Comparison of ENCODE assay signal across 27 cellular contexts in genomic region chr16:4208529-4208835, GRCh38. TPM values are rescaled to one million over a fixed set of nuclear protein-coding genes. Genes with fewer than 3 reads are reported as not detected.
DNase-seq lines count a peak whose midpoint lies in the region; ATAC-seq, FAIRE-seq and TF ChIP-seq lines count a peak whose summit lies in the region.
"Had no signal": no experiment of that assay in that cellular context is flagged by ENCODE, and none has a peak within 500 bp of the region (broad histone marks: within the 10 kb centered on the region; RNA-seq: fewer than 3 reads in every experiment).

No MANE protein-coding gene starts in this region.

- H3K4me3 ChIP-seq in heart left ventricle (no peak overlapping the region), WERI-Rb-1 (ENCODE audit: low read depth, low read length) (no peak overlapping the region), thyroid gland (replicated peaks in 1 of 3) (no peak overlapping the region)
- H3K4me3 ChIP-seq: PC-9 had no signal

- H3K4me1 ChIP-seq in heart left ventricle: peaks cover 5 to 85% (median 43%) of the 10 kb centered on the region in 12 donors
- peaks cover 15 to 50% of the 10 kb centered on the region in 2 donors for H3K4me1 ChIP-seq in thyroid gland

- H3K27me3 ChIP-seq in heart left ventricle: no peaks in the 10 kb centered on the region
- H3K27me3 ChIP-seq in WERI-Rb-1 (ENCODE audit: insufficient read depth, low read depth, severe bottlenecking): no peaks in the 10 kb centered on the region
- no peaks in the 10 kb centered on the region for H3K27me3 ChIP-seq in thyroid gland

- DNase-seq in heart left ventricle (peak in 1 of 5 donors; percentile 23), Right ventricle myocardium inferior (ENCODE audit: missing footprints) (no peak), D721Med (ENCODE audit: insufficient read length, low spot score) (peak; percentile 92), WERI-Rb-1 (peak; percentile 88), nephron progenitor cell (no peak), thyroid gland (no peak), NCI-H1930 (lab: John Stamatoyannopoulos, UW) (no peak), HuH-7 (ENCODE audit: low spot score) (no peak)
- DNase-seq: Calu3; CD8-positive, alpha-beta memory T cell; DMS53; EL; GF-D8; Karpas-422; NCI-H1694; NCI-H2081 treated with DMSO at 0.1 percent for 48 hours; NCI-H2171 treated with DMSO at 0.1 percent for 48 hours; NCI-H446; NCI-H69; PC-9; RPMI8226 had no signal

- H3K27ac ChIP-seq in heart left ventricle (peak overlapping the region; percentile 41 to 96 (median 70)), WERI-Rb-1 (peak overlapping the region; percentile 73), thyroid gland (peak overlapping the region in 1 of 3 donors; percentile 64)
- H3K27ac ChIP-seq: C4-2B, PC-9 had no signal

- H3K4me3 Mint-ChIP-seq in nephron progenitor cell: no peak overlapping the region
- H3K4me3 Mint-ChIP-seq: IgD-negative memory B cell had no signal

- H3K4me1 Mint-ChIP-seq in nephron progenitor cell: peaks cover 39% of the 10 kb centered on the region

- H3K36me3 ChIP-seq in heart left ventricle (peaks cover 0 to 17% (median 0%) of the 10 kb centered on the region in 9 donors), WERI-Rb-1 (no peaks in the 10 kb centered on the region), thyroid gland (no peaks in the 10 kb centered on the region)

- FAIRE-seq in D721Med (lab: Jason Lieb, UNC): peak; percentile 81
- FAIRE-seq: HTR-8/SVneo had no signal

- no peak for ATAC-seq in heart left ventricle
- no peak for ATAC-seq in Right ventricle myocardium inferior

- 54 to 60% (median 56%) methylated on average over 4 of the region's 4 CpGs for WGBS in heart left ventricle, 4 donors
- WGBS in thyroid gland, 2 donors: 96 to 99% methylated on average over 4 of the region's 4 CpGs

- H3K9me3 ChIP-seq in heart left ventricle (no peaks in the 10 kb centered on the region), WERI-Rb-1 (ENCODE audit: severe bottlenecking) (no peaks in the 10 kb centered on the region), thyroid gland (no peaks in the 10 kb centered on the region)

- no peak for TF ChIP-seq CTCF in heart left ventricle (IDR thresholded peaks at IDR 0.05)
- no peak for TF ChIP-seq CTCF in D721Med (IDR thresholded peaks at IDR 0.05; ENCODE audit: insufficient read depth, missing control alignments)
- TF ChIP-seq CTCF in WERI-Rb-1 (IDR thresholded peaks at IDR 0.05; ENCODE audit: low read depth, low read length): no peak
- TF ChIP-seq CTCF in nephron progenitor cell (IDR thresholded peaks at IDR 0.05): no peak
- no peak for TF ChIP-seq CTCF in thyroid gland (IDR thresholded peaks at IDR 0.05)

- peaks cover 8% of the 10 kb centered on the region for H3K27me3 Mint-ChIP-seq in nephron progenitor cell (ENCODE audit: low read depth, poor library complexity)

- no peaks in the 10 kb centered on the region for H3K9me3 Mint-ChIP-seq in nephron progenitor cell
- H3K9me3 Mint-ChIP-seq: IgD-negative memory B cell had no signal

- TF ChIP-seq POLR2A in heart left ventricle (IDR thresholded peaks at IDR 0.05): no peak
- no peak for TF ChIP-seq POLR2A in thyroid gland (IDR thresholded peaks at IDR 0.05)

- intact Hi-C loops in heart left ventricle (cut with DNase I): loop anchor here in 5 of 10 donors (5.0 to 10.0 kb wide), 4 partner anchors 34 to 196 kb away; partner anchors contain the start of gene SRL (in 2 of the 5)
- intact Hi-C loops in Right ventricle myocardium inferior (cut with DNase I): loop anchor here (10.0 kb wide), 1 partner anchor 196 kb away; no protein-coding TSS in a partner anchor
- intact Hi-C loops in thyroid gland (cut with DNase I): loop anchor here (5.0 kb wide), 1 partner anchor 124 kb away; no protein-coding TSS in a partner anchor

- no peaks in the 10 kb centered on the region for H3K36me3 Mint-ChIP-seq in nephron progenitor cell (ENCODE audit: low read depth)
- H3K36me3 Mint-ChIP-seq: CD8-positive, alpha-beta memory T cell; IgD-negative memory B cell had no signal

- H3K27ac Mint-ChIP-seq in nephron progenitor cell: peak overlapping the region; percentile 70
- H3K27ac Mint-ChIP-seq: IgD-negative memory B cell had no signal

RNA-seq across cellular contexts. Expression of gene SRL, which starts 33.4 kb away (rescaled TPM):
- 100 to 1,000 TPM; 372 to 760 (median 534) TPM for total RNA-seq in heart left ventricle
- polyA plus RNA-seq in heart left ventricle: 100 to 1,000 TPM; 218 to 394 TPM
- 419 TPM for total RNA-seq in Right ventricle myocardium inferior
- 1 to 10 TPM in 1 of 4 donors, under 1 TPM in 3; 0.67 to 1.1 (median 0.84) TPM for total RNA-seq in thyroid gland
- total RNA-seq: A172; Calu3; CD8-positive, alpha-beta memory T cell; H4; M059J; PC-9 had no signal
- polyA plus RNA-seq: CD8-positive, alpha-beta memory T cell; IgD-negative memory B cell had no signal

Comparison
In these comparisons a context has a peak if more than half of its experiments do, and no peak if none do; other contexts are left out.
1. DNase-seq: peak in D721Med (single experiment) and WERI-Rb-1 (single experiment); none in Right ventricle myocardium inferior (single experiment), nephron progenitor cell (single experiment), thyroid gland (0 of 2), NCI-H1930 (0 of 2) and HuH-7 (single experiment).
2. RNA of gene SRL, which starts 33.4 kb away (total RNA-seq): 372 to 760 TPM in heart left ventricle and 419 TPM in Right ventricle myocardium inferior (single experiment); 0.67 to 1.1 TPM in thyroid gland; every median in the first group is over 100 times any median in the second.